In the genomic region with DNA sequence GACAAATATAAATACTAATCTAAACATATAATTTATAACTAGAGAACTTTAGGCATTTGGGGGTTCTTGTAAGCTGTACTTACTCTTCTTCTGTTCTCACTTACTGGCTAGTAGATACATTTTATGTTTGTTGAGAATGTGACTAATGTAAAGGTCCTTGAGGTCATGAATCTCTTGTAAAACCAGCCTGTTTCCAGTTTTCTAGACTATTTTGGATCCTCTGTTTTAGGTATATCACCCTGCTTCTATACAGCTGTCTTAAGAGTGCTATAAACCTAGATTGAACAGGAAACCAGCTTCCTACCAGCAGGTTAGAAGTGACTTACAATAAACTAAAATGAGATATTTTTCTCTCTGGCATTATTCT, we compare ENCODE assay signal across 13 cellular contexts.
"Had no signal": no experiment of that assay in that cellular context is flagged by ENCODE, and none has a peak within 500 bp of the region (broad histone marks: within the 10 kb centered on the region; RNA-seq: fewer than 3 reads in every experiment).

No MANE protein-coding gene starts in this region.

- H3K36me3 Mint-ChIP-seq: naive thymus-derived CD4-positive, alpha-beta T cell; stimulated activated memory B cell treated with anti-CD40 and anti-IgM and Interleukin-4, amounts not matched to agents 10 μg/mL and 1 μg/mL and 100 μg/mL, for 72 hours had no signal

- H3K36me3 ChIP-seq: breast epithelium, neutrophil had no signal

- H3K4me3 ChIP-seq: breast epithelium, mucosa of descending colon had no signal

- H3K9me3 ChIP-seq: breast epithelium, mucosa of descending colon, neutrophil had no signal

- H3K27me3 Mint-ChIP-seq: activated CD4-positive, alpha-beta T cell treated with anti-CD3 and anti-CD28 coated beads, Interleukin-2, amount 10 ng/mL, durations not matched to agents 7 days and 5 days; effector memory CD8-positive, alpha-beta T cell; naive thymus-derived CD4-positive, alpha-beta T cell; stimulated activated memory B cell treated with anti-CD40 and anti-IgM and Interleukin-4, amounts not matched to agents 10 μg/mL and 1 μg/mL and 100 μg/mL, for 72 hours had no signal

- H3K4me1 Mint-ChIP-seq: activated CD4-positive, alpha-beta T cell treated with anti-CD3 and anti-CD28 coated beads, Interleukin-2, amount 10 ng/mL, durations not matched to agents 7 days and 5 days; naive thymus-derived CD4-positive, alpha-beta T cell; stimulated activated memory B cell treated with anti-CD40 and anti-IgM and Interleukin-4, amounts not matched to agents 10 μg/mL and 1 μg/mL and 100 μg/mL, for 72 hours had no signal

- H3K4me1 ChIP-seq: breast epithelium had no signal

- DNase-seq: activated CD4-positive, alpha-beta T cell treated with anti-CD3 and anti-CD28 coated beads, Interleukin-2, amount 10 ng/mL, durations not matched to agents 7 days and 5 days; activated naive CD4-positive, alpha-beta T cell; anterior cingulate cortex; dermis blood vessel endothelial cell; effector memory CD8-positive, alpha-beta T cell; islet precursor cell; naive thymus-derived CD4-positive, alpha-beta T cell; stimulated activated CD4-positive, alpha-beta T cell treated with anti-CD3 and anti-CD28 coated beads, Interleukin-12 subunit alpha, Interleukin-12 subunit beta, amount 100 ng/mL, for 4 hours had no signal

- H3K27me3 ChIP-seq: breast epithelium, neutrophil had no signal

- H3K4me3 Mint-ChIP-seq: activated CD4-positive, alpha-beta T cell treated with anti-CD3 and anti-CD28 coated beads, Interleukin-2, amount 10 ng/mL, durations not matched to agents 7 days and 5 days; activated T-helper 1 cell treated with anti-CD3 and anti-CD28 coated beads, Interleukin-12 subunit alpha, Interleukin-12 subunit beta, Interleukin-2, Interleukin-4 antibody, amounts not matched to agents 30 ng/mL and 10 ng/mL and 1 ng/mL, durations not matched to agents 14 hours and 24 hours and 36 hours; effector memory CD8-positive, alpha-beta T cell; naive thymus-derived CD4-positive, alpha-beta T cell; stimulated activated memory B cell treated with anti-CD40 and anti-IgM and Interleukin-4, amounts not matched to agents 10 μg/mL and 1 μg/mL and 100 μg/mL, for 72 hours had no signal

- H3K27ac Mint-ChIP-seq: activated CD4-positive, alpha-beta T cell treated with anti-CD3 and anti-CD28 coated beads, Interleukin-2, amount 10 ng/mL, durations not matched to agents 7 days and 5 days; activated T-helper 1 cell treated with anti-CD3 and anti-CD28 coated beads, Interleukin-12 subunit alpha, Interleukin-12 subunit beta, Interleukin-2, Interleukin-4 antibody, amounts not matched to agents 30 ng/mL and 10 ng/mL and 1 ng/mL, durations not matched to agents 14 hours and 24 hours and 36 hours; effector memory CD8-positive, alpha-beta T cell; stimulated activated memory B cell treated with anti-CD40 and anti-IgM and Interleukin-4, amounts not matched to agents 10 μg/mL and 1 μg/mL and 100 μg/mL, for 72 hours had no signal

- ATAC-seq: effector memory CD8-positive, alpha-beta T cell; naive thymus-derived CD4-positive, alpha-beta T cell; stimulated activated memory B cell treated with anti-CD40 and anti-IgM and Interleukin-4, amounts not matched to agents 10 μg/mL and 1 μg/mL and 100 μg/mL, for 72 hours had no signal

- H3K9me3 Mint-ChIP-seq: activated CD4-positive, alpha-beta T cell treated with anti-CD3 and anti-CD28 coated beads, Interleukin-2, amount 10 ng/mL, durations not matched to agents 7 days and 5 days; stimulated activated memory B cell treated with anti-CD40 and anti-IgM and Interleukin-4, amounts not matched to agents 10 μg/mL and 1 μg/mL and 100 μg/mL, for 72 hours had no signal
